In genomic region chr10:99467236-99467999, GRCh38 we compare ENCODE assay signal across 17 cellular contexts. TPM values are rescaled to one million over a fixed set of nuclear protein-coding genes. Genes with fewer than 3 reads are reported as not detected.
A peak's percentile ranks its signal among the peaks of the same experiment; 100 is the strongest.
DNase-seq lines count a peak whose midpoint lies in the region; ATAC-seq and TF ChIP-seq lines count a peak whose summit lies in the region.
"Had no signal": no experiment of that assay in that cellular context is flagged by ENCODE, and none has a peak within 500 bp of the region (broad histone marks: within the 10 kb centered on the region; RNA-seq: fewer than 3 reads in every experiment).

No MANE protein-coding gene starts in this region.

- H3K36me3 ChIP-seq in PC-3 (ENCODE audit: low read depth, low read length) (no peaks in the 10 kb centered on the region), neural progenitor cell (no peaks in the 10 kb centered on the region)

- H4K20me1 ChIP-seq in PC-3 (ENCODE audit: low read length) (no peaks in the 10 kb centered on the region), neural progenitor cell (ENCODE audit: low read depth) (no peaks in the 10 kb centered on the region)

- POLR2A ChIA-PET in PC-3 (lab: Charles Lee; ENCODE audit: unreplicated experiment) = no interaction called here

- no peaks in the 10 kb centered on the region for H3K9me2 ChIP-seq in PC-3 (replicated peaks; ENCODE audit: low read length)

- no peaks in the 10 kb centered on the region for H3K4me1 ChIP-seq in PC-3 (ENCODE audit: insufficient read depth, low read length)
- peaks cover 12% of the 10 kb centered on the region for H3K4me1 ChIP-seq in neural progenitor cell

- no peak for TF ChIP-seq CTCF in PC-3 (conservative IDR thresholded peaks at IDR 0.05; ENCODE audit: low read depth, low read length)
- TF ChIP-seq CTCF in epithelial cell of esophagus (IDR thresholded peaks at IDR 0.05; ENCODE audit: insufficient read depth, low read depth, low read length, missing control alignments) = no peak
- TF ChIP-seq CTCF in neural progenitor cell (IDR thresholded peaks at IDR 0.05) = no peak

- H3K9me3 Mint-ChIP-seq in neural progenitor cell = no peaks in the 10 kb centered on the region
- no peaks in the 10 kb centered on the region for H3K9me3 Mint-ChIP-seq in activated naive CD4-positive, alpha-beta T cell treated with anti-CD3 and anti-CD28 coated beads for 36 hours
- no peaks in the 10 kb centered on the region for H3K9me3 Mint-ChIP-seq in natural killer cell treated with Interleukin-12 subunit alpha and Interleukin-12 subunit beta and Interleukin-15 and Interleukin-18, amount 100 ng/mL, for 72 hours
- H3K9me3 Mint-ChIP-seq: CD8-positive, alpha-beta T cell had no signal

- no peak for ATAC-seq in PC-3
- no peak for ATAC-seq in natural killer cell treated with Interleukin-12 subunit alpha and Interleukin-12 subunit beta and Interleukin-15 and Interleukin-18, amount 100 ng/mL, for 72 hours
- ATAC-seq: CD8-positive, alpha-beta T cell had no signal

- H3K4me3 ChIP-seq in PC-3 (ENCODE audit: low read length) (no peak overlapping the region), epithelial cell of esophagus (ENCODE audit: low read length) (no peak overlapping the region), neural progenitor cell (no peak overlapping the region)
- H3K4me3 ChIP-seq: lung had no signal

- intact Hi-C loops in PC-3 (cut with micrococcal nuclease) = no loop called here
- intact Hi-C loops in activated naive CD4-positive, alpha-beta T cell treated with anti-CD3 and anti-CD28 coated beads for 36 hours (cut with micrococcal nuclease) = no loop called here

- H3K27ac ChIP-seq in PC-3 (ENCODE audit: low read length) (no peak overlapping the region), neural progenitor cell (no peak overlapping the region)

- no peak overlapping the region for H3K4me3 Mint-ChIP-seq in neural progenitor cell
- no peak overlapping the region for H3K4me3 Mint-ChIP-seq in activated naive CD4-positive, alpha-beta T cell treated with anti-CD3 and anti-CD28 coated beads for 36 hours
- no peak overlapping the region for H3K4me3 Mint-ChIP-seq in natural killer cell treated with Interleukin-12 subunit alpha and Interleukin-12 subunit beta and Interleukin-15 and Interleukin-18, amount 100 ng/mL, for 72 hours
- H3K4me3 Mint-ChIP-seq: CD8-positive, alpha-beta T cell; immature natural killer cell had no signal

- no TSS peak for BruUV-seq in PC-3 (replicated peaks; lab: Mats Ljungman, UMichigan)

- no peaks in the 10 kb centered on the region for H3K36me3 Mint-ChIP-seq in neural progenitor cell
- no peaks in the 10 kb centered on the region for H3K36me3 Mint-ChIP-seq in activated naive CD4-positive, alpha-beta T cell treated with anti-CD3 and anti-CD28 coated beads for 36 hours (ENCODE audit: low read depth)
- H3K36me3 Mint-ChIP-seq in natural killer cell treated with Interleukin-12 subunit alpha and Interleukin-12 subunit beta and Interleukin-15 and Interleukin-18, amount 100 ng/mL, for 72 hours = no peaks in the 10 kb centered on the region
- H3K36me3 Mint-ChIP-seq: CD8-positive, alpha-beta T cell; immature natural killer cell had no signal

- H3K9me3 ChIP-seq in PC-3 (ENCODE audit: low read length) (no peaks in the 10 kb centered on the region), neural progenitor cell (ENCODE audit: low read depth) (no peaks in the 10 kb centered on the region)

- H3K27me3 ChIP-seq in PC-3 (ENCODE audit: low read length) = peaks cover 32% of the 10 kb centered on the region; the same call in 1 of the 2 replicates
- H3K27me3 ChIP-seq in neural progenitor cell = peaks cover 26% of the 10 kb centered on the region

- H3K4me2 ChIP-seq in PC-3 (ENCODE audit: low read length) = no peak overlapping the region
- H3K4me2 ChIP-seq in neural progenitor cell = peak overlapping the region; percentile 38

- no peaks in the 10 kb centered on the region for H3F3A ChIP-seq in PC-3 (ENCODE audit: low read length, unreplicated experiment)
- no peaks in the 10 kb centered on the region for H3F3A ChIP-seq in neural progenitor cell (ENCODE audit: low read depth)

- DNase-seq in EL (peak; percentile 57), PC-3 (peak; percentile 2), epithelial cell of esophagus (ENCODE audit: low read depth) (peak; percentile 36), neural progenitor cell (ENCODE audit: low spot score) (peak; percentile 43), NCI-H2171 (lab: John Stamatoyannopoulos, UW) (no peak)
- no peak for DNase-seq in activated naive CD4-positive, alpha-beta T cell treated with anti-CD3 and anti-CD28 coated beads for 36 hours
- no peak for DNase-seq in stimulated activated CD4-positive, alpha-beta T cell treated with anti-CD3 and anti-CD28 coated beads, Interleukin-1b, Interleukin-23, amount 100 ng/mL, for 48 hours
- no peak for DNase-seq in natural killer cell treated with Interleukin-12 subunit alpha and Interleukin-12 subunit beta and Interleukin-15 and Interleukin-18, amount 100 ng/mL, for 72 hours (ENCODE audit: low spot score)
- DNase-seq: activated gamma-delta T cell treated with Interleukin-2 at 50 U/mL for 16 hours; CD8-positive, alpha-beta T cell; DMS79 treated with DMSO at 0.1 percent for 48 hours; immature natural killer cell; Kasumi-1; NCI-H226; SIG-M5; T1000 had no signal

- H2AFZ ChIP-seq in PC-3 (ENCODE audit: low read length) (no peak overlapping the region), neural progenitor cell (replicated peaks) (no peak overlapping the region)

- H3K4me1 Mint-ChIP-seq in neural progenitor cell = peaks cover 5% of the 10 kb centered on the region
- no peaks in the 10 kb centered on the region for H3K4me1 Mint-ChIP-seq in activated naive CD4-positive, alpha-beta T cell treated with anti-CD3 and anti-CD28 coated beads for 36 hours (ENCODE audit: low read depth)
- H3K4me1 Mint-ChIP-seq in natural killer cell treated with Interleukin-12 subunit alpha and Interleukin-12 subunit beta and Interleukin-15 and Interleukin-18, amount 100 ng/mL, for 72 hours (ENCODE audit: low read depth in 2 of 2) = no peaks in the 10 kb centered on the region
- H3K4me1 Mint-ChIP-seq: immature natural killer cell had no signal

- CTCF ChIA-PET in PC-3 (lab: Charles Lee) = no interaction called here
- CTCF ChIA-PET in activated naive CD4-positive, alpha-beta T cell treated with anti-CD3 and anti-CD28 coated beads for 36 hours (lab: Charles Lee) = no interaction called here

- H3K27me3 Mint-ChIP-seq in neural progenitor cell (ENCODE audit: insufficient read depth, low read depth) = no peaks in the 10 kb centered on the region
- peaks cover 26% of the 10 kb centered on the region for H3K27me3 Mint-ChIP-seq in activated naive CD4-positive, alpha-beta T cell treated with anti-CD3 and anti-CD28 coated beads for 36 hours (ENCODE audit: low read depth)
- peaks cover 7 to 39% of the 10 kb centered on the region in 2 donors for H3K27me3 Mint-ChIP-seq in natural killer cell treated with Interleukin-12 subunit alpha and Interleukin-12 subunit beta and Interleukin-15 and Interleukin-18, amount 100 ng/mL, for 72 hours

- H3K9ac ChIP-seq in PC-3 (ENCODE audit: low read length) = no peak overlapping the region
- no peak overlapping the region for H3K9ac ChIP-seq in neural progenitor cell

- H3K79me2 ChIP-seq in PC-3 (ENCODE audit: low read length) (no peaks in the 10 kb centered on the region), neural progenitor cell (ENCODE audit: low read depth) (no peaks in the 10 kb centered on the region)

- H3K27ac Mint-ChIP-seq in neural progenitor cell = no peak overlapping the region
- no peak overlapping the region for H3K27ac Mint-ChIP-seq in activated naive CD4-positive, alpha-beta T cell treated with anti-CD3 and anti-CD28 coated beads for 36 hours
- no peak overlapping the region for H3K27ac Mint-ChIP-seq in natural killer cell treated with Interleukin-12 subunit alpha and Interleukin-12 subunit beta and Interleukin-15 and Interleukin-18, amount 100 ng/mL, for 72 hours
- H3K27ac Mint-ChIP-seq: CD8-positive, alpha-beta T cell; immature natural killer cell had no signal

RNA-seq across cellular contexts. Expression of gene GOT1, which starts 37.0 kb away (rescaled TPM):
- total RNA-seq in PC-3 (2014; rRNA removed) (27.4 and 32.6 TPM in 2 replicates), neural progenitor cell (ENCODE audit: low replicate concordance) (35.7 and 36.1 TPM in 2 replicates)
- total RNA-seq in activated naive CD4-positive, alpha-beta T cell treated with anti-CD3 and anti-CD28 coated beads for 36 hours = 10 to 100 TPM; 62.6 to 67.3 TPM
- total RNA-seq in natural killer cell treated with Interleukin-12 subunit alpha and Interleukin-12 subunit beta and Interleukin-15 and Interleukin-18, amount 100 ng/mL, for 72 hours = 10 to 100 TPM; 42.5 to 44.4 TPM

Comparison
In these comparisons a context has a peak if more than half of its experiments do, and no peak if none do; other contexts are left out.
1. DNase-seq: peak in EL (single experiment), PC-3 (single experiment), epithelial cell of esophagus (single experiment) and neural progenitor cell (single experiment); none in NCI-H2171 (single experiment), activated naive CD4-positive, alpha-beta T cell treated with anti-CD3 and anti-CD28 coated beads for 36 hours (single experiment), stimulated activated CD4-positive, alpha-beta T cell treated with anti-CD3 and anti-CD28 coated beads, Interleukin-1b, Interleukin-23, amount 100 ng/mL, for 48 hours (single experiment) and natural killer cell treated with Interleukin-12 subunit alpha and Interleukin-12 subunit beta and Interleukin-15 and Interleukin-18, amount 100 ng/mL, for 72 hours (single experiment).